Comparison of ENCODE assay signal across 8 cellular contexts in genomic region chr14:23033801-23034497, GRCh38. TPM values are rescaled to one million over a fixed set of nuclear protein-coding genes. Genes with fewer than 3 reads are reported as not detected.
DNase-seq lines count a peak whose midpoint lies in the region; ATAC-seq and TF ChIP-seq lines count a peak whose summit lies in the region.

No MANE protein-coding gene starts in this region.

- no peaks in the 10 kb centered on the region for H3K9me3 ChIP-seq in HUES48 (ENCODE audit: control insufficient read depth, insufficient read depth, low read length)
- H3K9me3 ChIP-seq in mammary epithelial cell (replicated peaks; ENCODE audit: insufficient read depth, low read length) = no peaks in the 10 kb centered on the region
- H3K9me3 ChIP-seq in mucosa of stomach (ENCODE audit: control insufficient read depth, low read length) = no peaks in the 10 kb centered on the region

- in situ Hi-C loops in mammary epithelial cell (cut with MboI; ENCODE audit: low sequenced_read_pairs in 2 of 2) = no loop called here

- H3K27me3 ChIP-seq in HUES48 (ENCODE audit: control insufficient read depth, insufficient read depth, low read length) (no peaks in the 10 kb centered on the region), mammary epithelial cell (ENCODE audit: insufficient read depth, low read length) (no peaks in the 10 kb centered on the region), mucosa of stomach (ENCODE audit: control insufficient read depth, insufficient read depth, low read length) (no peaks in the 10 kb centered on the region)

- ATAC-seq in HG02885 (IDR thresholded peaks at IDR 0.05; ENCODE audit: poor library complexity, unreplicated experiment) = no peak

- peak overlapping the region; percentile 92 for H3K9ac ChIP-seq in HUES48 (ENCODE audit: low read depth, low read length)
- peak overlapping the region; percentile 94 for H3K9ac ChIP-seq in mammary epithelial cell (ENCODE audit: insufficient read depth, low read length)
- H3K9ac ChIP-seq in mucosa of stomach (ENCODE audit: low read length) = peak overlapping the region; percentile 96

- H3K4me3 ChIP-seq in AG09309 (ENCODE audit: control insufficient read depth, low read depth, low read length) = peak overlapping the region; percentile 91
- peak overlapping the region; percentile 90 for H3K4me3 ChIP-seq in HUES48 (ENCODE audit: low read depth, low read length)
- peak overlapping the region; percentile 82 to 95 (median 88) for H3K4me3 ChIP-seq in mammary epithelial cell (replicated peaks in 1 of 3; ENCODE audit: insufficient read depth in 1 of 3, low read depth in 2 of 3, low read length in 3 of 3)
- H3K4me3 ChIP-seq in mucosa of stomach (ENCODE audit: low read length) = peak overlapping the region; percentile 70

- H2AFZ ChIP-seq in mammary epithelial cell (ENCODE audit: low read depth, low read length) = peak overlapping the region; percentile 88

- peaks cover 36% of the 10 kb centered on the region for H3K36me3 ChIP-seq in HUES48 (ENCODE audit: control insufficient read depth, insufficient read depth, low read length)
- H3K36me3 ChIP-seq in mammary epithelial cell (ENCODE audit: insufficient read depth, low read length) = peaks cover 11% of the 10 kb centered on the region
- no peaks in the 10 kb centered on the region for H3K36me3 ChIP-seq in mucosa of stomach (ENCODE audit: control insufficient read depth, insufficient read depth, low read length)

- DNase-seq in AG09309 (ENCODE audit: low read depth) = no peak
- DNase-seq in mammary epithelial cell = no peak
- no peak for DNase-seq in NK-92 (lab: John Stamatoyannopoulos, UW; ENCODE audit: unreplicated experiment)
- no peak for DNase-seq in GM20000 (ENCODE audit: low spot score)
- DNase-seq in stimulated activated CD4-positive, alpha-beta T cell treated with anti-CD3 and anti-CD28 coated beads, Interleukin-2, amount 100 ng/mL, for 24 hours = no peak

- CTCF ChIA-PET in mammary epithelial cell (lab: Charles Lee; ENCODE audit: low non-redundant PET) = interaction anchor here (0.6 kb wide), 1 partner anchor 48 kb away, joined by 12 read pairs; no protein-coding TSS in a partner anchor

- peaks cover 46% of the 10 kb centered on the region for H3K79me2 ChIP-seq in mammary epithelial cell (ENCODE audit: insufficient read depth, low read length)

- no TSS peak for BruUV-seq in mammary epithelial cell (replicated peaks; lab: Mats Ljungman, UMichigan)

- H3K27ac ChIP-seq in HUES48 (ENCODE audit: low read depth, low read length) (peak overlapping the region; percentile 98), mammary epithelial cell (ENCODE audit: insufficient read depth, low read depth, low read length) (peak overlapping the region; percentile 83)

- intact Hi-C loops in mammary epithelial cell (cut with micrococcal nuclease) = loop anchor here (2.0 kb wide), 2 partner anchors 23 to 27 kb away; partner anchors contain the start of gene CDH24

- no peak for TF ChIP-seq CTCF in AG09309 (IDR thresholded peaks at IDR 0.05; ENCODE audit: control insufficient read depth, insufficient read depth, low read depth, low read length, missing control alignments)
- no peak for TF ChIP-seq CTCF in mammary epithelial cell (conservative IDR thresholded peaks at IDR 0.05 in 1 of 2, IDR thresholded peaks at IDR 0.05 in 1 of 2; ENCODE audit: extremely low read depth in 1 of 2, insufficient read depth in 1 of 2, low read depth in 1 of 2, low read length in 2 of 2)
- no peak for TF ChIP-seq CTCF in GM20000 (IDR thresholded peaks at IDR 0.05; ENCODE audit: extremely low read depth, missing control alignments)

- peak overlapping the region; percentile 65 for H3K4me2 ChIP-seq in mammary epithelial cell (ENCODE audit: insufficient read depth, low read depth, low read length)

- dilution Hi-C loops in mammary epithelial cell (cut with HindIII; ENCODE audit: low sequenced_read_pairs) = no loop called here

- WGBS in mammary epithelial cell (ENCODE audit: low coverage, missing lambda C conversion rate) = 19% methylated on average over 11 of the region's 17 CpGs

- no peaks in the 10 kb centered on the region for H4K20me1 ChIP-seq in mammary epithelial cell (ENCODE audit: insufficient read depth, low read length)

- H3K4me1 ChIP-seq in HUES48 (ENCODE audit: control insufficient read depth, insufficient read depth, low read length) = peaks cover 6% of the 10 kb centered on the region
- peaks cover 7% of the 10 kb centered on the region for H3K4me1 ChIP-seq in mammary epithelial cell (ENCODE audit: insufficient read depth, low read length)
- H3K4me1 ChIP-seq in mucosa of stomach (ENCODE audit: control insufficient read depth, insufficient read depth, low read length) = peaks cover 15% of the 10 kb centered on the region

RNA-seq across cellular contexts. Expression of gene PSMB5, which starts 0.8 kb away (rescaled TPM):
- 100 to 1,000 TPM; 145 to 152 TPM for total RNA-seq in mammary epithelial cell
- 332 TPM for polyA plus RNA-seq in mammary epithelial cell
- 194 TPM for polyA minus RNA-seq in mammary epithelial cell

RNA-seq across cellular contexts. Expression of gene PSMB11, which starts 8.1 kb away (rescaled TPM):
- not detected for total RNA-seq in mammary epithelial cell
- not detected for polyA plus RNA-seq in mammary epithelial cell
- polyA minus RNA-seq in mammary epithelial cell = not detected

RNA-seq across cellular contexts. Expression of gene CDH24, which starts 23.4 kb away (rescaled TPM):
- 1 to 10 TPM; 4.2 to 5.6 TPM for total RNA-seq in mammary epithelial cell
- 4.2 TPM for polyA plus RNA-seq in mammary epithelial cell
- polyA minus RNA-seq in mammary epithelial cell = 1.0 TPM

RNA-seq across cellular contexts. Expression of gene C14orf93, which starts 24.0 kb away (rescaled TPM):
- 1 to 10 TPM; 3.6 to 6.7 TPM for total RNA-seq in mammary epithelial cell
- 6.7 TPM for polyA plus RNA-seq in mammary epithelial cell
- polyA minus RNA-seq in mammary epithelial cell = not detected

RNA-seq across cellular contexts. Expression of gene AJUBA, which starts 51.6 kb away (rescaled TPM):
- 100 to 1,000 TPM; 234 to 275 TPM for total RNA-seq in mammary epithelial cell
- polyA plus RNA-seq in mammary epithelial cell = 88.5 TPM
- polyA minus RNA-seq in mammary epithelial cell = 247 TPM
